In genomic region chr14:74611672-74612345, GRCh38 we compare ENCODE assay signal across 8 cellular contexts. TPM values are rescaled to one million over a fixed set of nuclear protein-coding genes. Genes with fewer than 3 reads are reported as not detected.
DNase-seq lines count a peak whose midpoint lies in the region; ATAC-seq and TF ChIP-seq lines count a peak whose summit lies in the region.

Gene LTBP2 (minus strand): TSS chr14:74612237. CDS start chr14:74611944, 293 bp downstream.

- intact Hi-C loops in activated CD8-positive, alpha-beta T cell treated with anti-CD3 and anti-CD28 coated beads for 36 hours (cut with micrococcal nuclease) = loop anchor here (10.0 kb wide), 1 partner anchor 223 kb away; no protein-coding TSS in a partner anchor

- no peaks in the 10 kb centered on the region for H3K4me1 ChIP-seq in neuron (ENCODE audit: insufficient read depth, low read length)

- peak; percentile 48 for DNase-seq in activated T-cell treated with anti-CD3 and anti-CD28 coated beads, Interleukin-2, amount 50 U/mL, for 1 hour
- DNase-seq in activated T-cell treated with anti-CD3 and anti-CD28 coated beads for 4 hours (no peak), fibroblast of peridontal ligament (ENCODE audit: extremely low read depth) (peak; percentile 49), GM10248 (ENCODE audit: extremely low spot score) (no peak), NK-92 (lab: John Stamatoyannopoulos, UW; ENCODE audit: unreplicated experiment) (no peak), LoVo (ENCODE audit: low spot score) (no peak)
- no peak for DNase-seq in activated CD8-positive, alpha-beta T cell treated with anti-CD3 and anti-CD28 coated beads for 36 hours

- peak within 1 kb of the TSS; percentile 65 for H3K4me3 Mint-ChIP-seq in activated CD8-positive, alpha-beta T cell treated with anti-CD3 and anti-CD28 coated beads for 36 hours

- peaks cover 15% of the 10 kb centered on the region for H3K27me3 Mint-ChIP-seq in activated CD8-positive, alpha-beta T cell treated with anti-CD3 and anti-CD28 coated beads for 36 hours

- H2AFZ ChIP-seq in neuron (ENCODE audit: low read depth, low read length) = peak within 1 kb of the TSS; percentile 98

- no peaks in the 10 kb centered on the region for H3K36me3 ChIP-seq in neuron (ENCODE audit: insufficient read depth, low read length)

- no peak for TF ChIP-seq CTCF in activated CD8-positive, alpha-beta T cell treated with anti-CD3 and anti-CD28 coated beads for 36 hours (IDR thresholded peaks at IDR 0.05)
- no peak for TF ChIP-seq CTCF in GM10248 (IDR thresholded peaks at IDR 0.05; ENCODE audit: control extremely low read depth, extremely low read depth, low read depth, missing control alignments)

- H3K4me3 ChIP-seq in neuron (ENCODE audit: low read length) = peak within 1 kb of the TSS; percentile 51

- peaks cover 31% of the 10 kb centered on the region for H3K27me3 ChIP-seq in neuron (ENCODE audit: insufficient read depth, low read length)

- peaks cover 35% of the 10 kb centered on the region for H3K4me1 Mint-ChIP-seq in activated CD8-positive, alpha-beta T cell treated with anti-CD3 and anti-CD28 coated beads for 36 hours (ENCODE audit: low read depth)

- H3K9me3 Mint-ChIP-seq in activated CD8-positive, alpha-beta T cell treated with anti-CD3 and anti-CD28 coated beads for 36 hours = no peaks in the 10 kb centered on the region

- ATAC-seq in activated CD8-positive, alpha-beta T cell treated with anti-CD3 and anti-CD28 coated beads for 36 hours = no peak

- no peaks in the 10 kb centered on the region for H3K36me3 Mint-ChIP-seq in activated CD8-positive, alpha-beta T cell treated with anti-CD3 and anti-CD28 coated beads for 36 hours (ENCODE audit: low read depth)

- CTCF ChIA-PET in activated CD8-positive, alpha-beta T cell treated with anti-CD3 and anti-CD28 coated beads for 36 hours (lab: Charles Lee) = interaction anchor here (0.6 to 3.5 kb wide), 25 partner anchors 9 to 693 kb away, joined by 3 to 28 read pairs (median 4); no protein-coding TSS in a partner anchor
- CTCF ChIA-PET in GM10248 (lab: Yijun Ruan, JAX) = interaction anchor here (0.7 to 6.1 kb wide), 31 partner anchors 12 to 296 kb away, joined by 3 to 96 read pairs (median 4); partner anchors contain the start of genes ISCA2 and NPC2

- POLR2A ChIA-PET in activated CD8-positive, alpha-beta T cell treated with anti-CD3 and anti-CD28 coated beads for 36 hours (lab: Charles Lee) = interaction anchor here (0.6 to 1.0 kb wide), 3 partner anchors 9 to 72 kb away, joined by 3 read pairs; no protein-coding TSS in a partner anchor
- POLR2A ChIA-PET in GM10248 (lab: Yijun Ruan, JAX) = no interaction called here

- H3K27ac Mint-ChIP-seq in activated CD8-positive, alpha-beta T cell treated with anti-CD3 and anti-CD28 coated beads for 36 hours = no peak within 1 kb of the TSS

- peaks cover 4% of the 10 kb centered on the region for H3K9me3 ChIP-seq in neuron (ENCODE audit: low read length)

RNA-seq across cellular contexts. Expression of gene LTBP2, which starts in this region (rescaled TPM):
- under 1 TPM; 0.04 to 0.05 TPM for total RNA-seq in activated CD8-positive, alpha-beta T cell treated with anti-CD3 and anti-CD28 coated beads for 36 hours

Comparison
In these comparisons a context has a peak if more than half of its experiments do, and no peak if none do; other contexts are left out.
1. DNase-seq: peak in activated T-cell treated with anti-CD3 and anti-CD28 coated beads, Interleukin-2, amount 50 U/mL, for 1 hour (single experiment) and fibroblast of peridontal ligament (single experiment); none in activated T-cell treated with anti-CD3 and anti-CD28 coated beads for 4 hours (single experiment), activated CD8-positive, alpha-beta T cell treated with anti-CD3 and anti-CD28 coated beads for 36 hours (single experiment), GM10248 (single experiment), NK-92 (single experiment) and LoVo (single experiment).